In genomic region chr17:21098934-21099687, GRCh38 we compare ENCODE assay signal across 8 cellular contexts. TPM values are rescaled to one million over a fixed set of nuclear protein-coding genes. Genes with fewer than 3 reads are reported as not detected.
DNase-seq lines count a peak whose midpoint lies in the region; ATAC-seq and TF ChIP-seq lines count a peak whose summit lies in the region.

No MANE protein-coding gene starts in this region.

- WGBS in heart right ventricle, 2 donors = 0 to 1% methylated on average over 29 of the region's 29 CpGs
- under 1% methylated on average over 29 of the region's 29 CpGs for WGBS in urinary bladder

- H3K4me1 ChIP-seq in heart right ventricle (peaks cover 0 to 14% (median 13%) of the 10 kb centered on the region in 9 donors), urinary bladder (ENCODE audit: insufficient read depth) (no peaks in the 10 kb centered on the region)

- intact Hi-C loops in heart right ventricle (cut with DNase I) (no loop called here), posterior cingulate gyrus (cut with DNase I) (no loop called here)

- DNase-seq in GM10266 (ENCODE audit: extremely low spot score) (peak; percentile 90), MV-4-11 (lab: John Stamatoyannopoulos, UW) (peak; percentile 85), SK-N-MC (ENCODE audit: low read depth, low spot score) (peak; percentile 47), heart right ventricle (peak; percentile 48 to 50), posterior cingulate gyrus (peak; percentile 35 to 92 (median 66))
- peak; percentile 76 to 82 for DNase-seq in activated naive CD4-positive, alpha-beta T cell treated with anti-CD3 and anti-CD28 coated beads, Interleukin-2, amount 50 U/mL, for 72 hours (ENCODE audit: low spot score in 2 of 2)

- no peaks in the 10 kb centered on the region for H3K27me3 ChIP-seq in heart right ventricle

- no peaks in the 10 kb centered on the region for H3K9me3 ChIP-seq in SK-N-MC (ENCODE audit: low read depth, low read length)
- no peaks in the 10 kb centered on the region for H3K9me3 ChIP-seq in heart right ventricle

- peak overlapping the region; percentile 95 for H3K9ac ChIP-seq in SK-N-MC (ENCODE audit: insufficient read length)

- TF ChIP-seq CTCF in GM10266 (IDR thresholded peaks at IDR 0.05; ENCODE audit: control insufficient read depth, insufficient read depth, low read depth, missing control alignments) (peak; percentile 6), heart right ventricle (IDR thresholded peaks at IDR 0.05) (no peak)

- peaks cover 0 to 5% of the 10 kb centered on the region in 2 donors for H3K36me3 Mint-ChIP-seq in activated naive CD4-positive, alpha-beta T cell treated with anti-CD3 and anti-CD28 coated beads, Interleukin-2, amount 50 U/mL, for 72 hours

- H3K36me3 ChIP-seq in SK-N-MC (ENCODE audit: insufficient read depth, low read length) (no peaks in the 10 kb centered on the region), heart right ventricle (no peaks in the 10 kb centered on the region), urinary bladder (ENCODE audit: insufficient read depth) (no peaks in the 10 kb centered on the region)

- H3K27ac ChIP-seq in SK-N-MC = peak overlapping the region; percentile 94
- no peak overlapping the region for H3K27ac ChIP-seq in heart right ventricle
- H3K27ac ChIP-seq in urinary bladder (ENCODE audit: low read depth) = no peak overlapping the region

- peak; percentile 87 for ATAC-seq in HG02571 (IDR thresholded peaks at IDR 0.05; ENCODE audit: unreplicated experiment)
- ATAC-seq in activated naive CD4-positive, alpha-beta T cell treated with anti-CD3 and anti-CD28 coated beads, Interleukin-2, amount 50 U/mL, for 72 hours = peak; percentile 99
- ATAC-seq in heart right ventricle = peak; percentile 84 to 94 (median 90)

- H3K9me3 Mint-ChIP-seq in activated naive CD4-positive, alpha-beta T cell treated with anti-CD3 and anti-CD28 coated beads, Interleukin-2, amount 50 U/mL, for 72 hours = no peaks in the 10 kb centered on the region

- peak overlapping the region; percentile 98 for H3K4me3 ChIP-seq in SK-N-MC
- H3K4me3 ChIP-seq in heart right ventricle = peak overlapping the region; percentile 22 to 63 (median 58)
- H3K4me3 ChIP-seq in urinary bladder (ENCODE audit: low read depth, low read length) = peak overlapping the region; percentile 40

- peak overlapping the region; percentile 92 to 99 for H3K27ac Mint-ChIP-seq in activated naive CD4-positive, alpha-beta T cell treated with anti-CD3 and anti-CD28 coated beads, Interleukin-2, amount 50 U/mL, for 72 hours

RNA-seq across cellular contexts. Expression of gene DHRS7B, which starts 27.7 kb away (rescaled TPM):
- 10 to 100 TPM; 15.8 to 16.5 TPM for total RNA-seq in activated naive CD4-positive, alpha-beta T cell treated with anti-CD3 and anti-CD28 coated beads, Interleukin-2, amount 50 U/mL, for 72 hours
- total RNA-seq in heart right ventricle = 10 to 100 TPM; 17.1 to 48.0 (median 26.0) TPM
- polyA plus RNA-seq in heart right ventricle = 10 to 100 TPM; 48.6 TPM
- total RNA-seq in urinary bladder = 14.5 TPM
- polyA plus RNA-seq in urinary bladder = 33.4 TPM

RNA-seq across cellular contexts. Expression of gene USP22, which starts 56.3 kb away (rescaled TPM):
- 100 to 1,000 TPM; 146 to 180 TPM for total RNA-seq in activated naive CD4-positive, alpha-beta T cell treated with anti-CD3 and anti-CD28 coated beads, Interleukin-2, amount 50 U/mL, for 72 hours
- total RNA-seq in heart right ventricle (100 to 1,000 TPM; 121 to 218 (median 182) TPM), urinary bladder (170 TPM)
- polyA plus RNA-seq in heart right ventricle (10 to 100 TPM; 26.6 to 47.4 TPM), urinary bladder (72.1 TPM)

Comparison
In these comparisons a context has a peak if more than half of its experiments do, and no peak if none do; other contexts are left out.
1. H3K4me3 ChIP-seq: peak in every context shown above with its lines; median percentile 98 in SK-N-MC; 58 in heart right ventricle; 40 in urinary bladder.